25 cellular contexts compared by ENCODE assay signal in genomic region chr6:98576811-98577210, GRCh38.
"Had no signal": no experiment of that assay in that cellular context is flagged by ENCODE, and none has a peak within 500 bp of the region (broad histone marks: within the 10 kb centered on the region; RNA-seq: fewer than 3 reads in every experiment).

No MANE protein-coding gene starts in this region.

- H3K79me2 ChIP-seq: hepatocyte had no signal

- FAIRE-seq: bronchial epithelial cell, endothelial cell of umbilical vein had no signal

- H2AFZ ChIP-seq: hepatocyte had no signal

- H3K36me3 ChIP-seq: colonic mucosa, left ventricle myocardium inferior, neutrophil, ovary, right atrium auricular region, tibial artery had no signal

- H3K27me3 ChIP-seq: colonic mucosa, hepatocyte, neutrophil, ovary, right atrium auricular region, tibial artery had no signal

- H3K4me3 ChIP-seq: colonic mucosa, dorsolateral prefrontal cortex, hepatocyte, left ventricle myocardium inferior, ovary, psoas muscle, right atrium auricular region, tibial artery had no signal

- H3K4me2 ChIP-seq: hepatocyte had no signal

- H3K9me3 ChIP-seq: colonic mucosa, left ventricle myocardium inferior, neutrophil, ovary, psoas muscle, right atrium auricular region, tibial artery had no signal

- H3K27ac ChIP-seq: colonic mucosa, hepatocyte, left ventricle myocardium inferior, neutrophil, ovary, psoas muscle, right atrium auricular region, tibial artery, VCaP had no signal

- H3K4me1 ChIP-seq: colonic mucosa, psoas muscle, right atrium auricular region had no signal

- DNase-seq: activated CD4-positive, alpha-beta T cell treated with anti-CD3 and anti-CD28 coated beads, Interleukin-2, amount 10 ng/mL, durations not matched to agents 7 days and 5 days; activated CD8-positive, alpha-beta memory T cell treated with anti-CD3 and anti-CD28 coated beads, Interleukin-2, amount 10 ng/mL, durations not matched to agents 7 days and 5 days; activated CD8-positive, alpha-beta T cell treated with anti-CD3 and anti-CD28 coated beads for 36 hours; activated gamma-delta T cell treated with Interleukin-2 at 50 U/mL for 16 hours; activated T-cell treated with anti-CD3 and anti-CD28 coated beads for 4 hours; aorta; colonic mucosa; dorsolateral prefrontal cortex; effector memory CD8-positive, alpha-beta T cell; foreskin melanocyte; glutamatergic neuron; left ventricle myocardium inferior; ovary; psoas muscle; stimulated activated CD4-positive, alpha-beta T cell treated with anti-CD3 and anti-CD28 coated beads, Interleukin-12 subunit alpha, Interleukin-12 subunit beta, amount 100 ng/mL, for 4 hours; substantia nigra; tibial artery had no signal

- ATAC-seq: activated CD4-positive, CD25-positive, alpha-beta regulatory T cell treated with anti-CD3 and anti-CD28 coated beads, Interleukin-2, amount 50 U/mL, for 24 hours; activated CD8-positive, alpha-beta memory T cell treated with anti-CD3 and anti-CD28 coated beads, Interleukin-2, amount 10 ng/mL, durations not matched to agents 7 days and 5 days; activated CD8-positive, alpha-beta T cell treated with anti-CD3 and anti-CD28 coated beads for 36 hours; effector memory CD8-positive, alpha-beta T cell; esophagus mucosa; psoas muscle had no signal
